In genomic region chr5:53211799-53212198, GRCh38 we compare ENCODE assay signal across 18 cellular contexts.
DNase-seq lines count a peak whose midpoint lies in the region; ATAC-seq, FAIRE-seq and TF ChIP-seq lines count a peak whose summit lies in the region.
"Had no signal": no experiment of that assay in that cellular context is flagged by ENCODE, and none has a peak within 500 bp of the region (broad histone marks: within the 10 kb centered on the region; RNA-seq: fewer than 3 reads in every experiment).

No MANE protein-coding gene starts in this region.

- intact Hi-C loops in endothelial cell of umbilical vein (cut with micrococcal nuclease), result no loop called here

- ATAC-seq in activated T-cell treated with anti-CD3 and anti-CD28 coated beads, Interleukin-2, amount 50 U/mL, for 72 hours (replicated peaks in 1 of 2), result peak; percentile 72 to 87
- peak; percentile 34 to 71 for ATAC-seq in stimulated activated naive B cell treated with anti-CD40 and anti-IgM and Interleukin-4, amounts not matched to agents 10 μg/mL and 1 μg/mL and 100 μg/mL, for 72 hours (replicated peaks)
- ATAC-seq: pancreas had no signal

- H3K9me3 Mint-ChIP-seq in activated T-cell treated with anti-CD3 and anti-CD28 coated beads, Interleukin-2, amount 50 U/mL, for 72 hours, result peaks cover 3% of the 10 kb centered on the region in 2 donors
- peaks cover 3% of the 10 kb centered on the region for H3K9me3 Mint-ChIP-seq in activated T-cell treated with anti-CD3 and anti-CD28 coated beads, Interleukin-2, amount 50 U/mL, for 24 hours
- H3K9me3 Mint-ChIP-seq in stimulated activated naive B cell treated with anti-CD40 and anti-IgM and Interleukin-4, amounts not matched to agents 10 μg/mL and 1 μg/mL and 100 μg/mL, for 72 hours, result peaks cover 0 to 3% of the 10 kb centered on the region in 2 donors
- H3K9me3 Mint-ChIP-seq: activated CD4-positive, alpha-beta T cell treated with anti-CD3 and anti-CD28 coated beads, Interleukin-2, amount 10 ng/mL, durations not matched to agents 7 days and 5 days had no signal

- no peaks in the 10 kb centered on the region for H3K36me3 ChIP-seq in endothelial cell of umbilical vein (ENCODE audit: control insufficient read depth in 2 of 2, extremely low read depth in 1 of 2, insufficient read depth in 2 of 2, low read length in 2 of 2)
- H3K36me3 ChIP-seq: pancreas had no signal

- no peak overlapping the region for H3K27ac ChIP-seq in endothelial cell of umbilical vein (ENCODE audit: insufficient read depth, low read depth, low read length)
- H3K27ac ChIP-seq: pancreas had no signal

- H3K9me3 ChIP-seq in endothelial cell of umbilical vein (replicated peaks; ENCODE audit: control insufficient read depth, insufficient read depth, low read length), result no peaks in the 10 kb centered on the region
- H3K9me3 ChIP-seq: pancreas had no signal

- H3K9me1 ChIP-seq in endothelial cell of umbilical vein (replicated peaks; ENCODE audit: control insufficient read depth, extremely low read depth, insufficient read depth, low read length), result no peaks in the 10 kb centered on the region

- H3K27me3 Mint-ChIP-seq in activated T-cell treated with anti-CD3 and anti-CD28 coated beads, Interleukin-2, amount 50 U/mL, for 72 hours (ENCODE audit: low read depth), result no peaks in the 10 kb centered on the region
- peaks cover 19% of the 10 kb centered on the region for H3K27me3 Mint-ChIP-seq in activated T-cell treated with anti-CD3 and anti-CD28 coated beads, Interleukin-2, amount 50 U/mL, for 24 hours
- no peaks in the 10 kb centered on the region for H3K27me3 Mint-ChIP-seq in stimulated activated naive B cell treated with anti-CD40 and anti-IgM and Interleukin-4, amounts not matched to agents 10 μg/mL and 1 μg/mL and 100 μg/mL, for 72 hours

- no peak overlapping the region for H3K27ac Mint-ChIP-seq in activated T-cell treated with anti-CD3 and anti-CD28 coated beads, Interleukin-2, amount 50 U/mL, for 72 hours
- H3K27ac Mint-ChIP-seq in activated T-cell treated with anti-CD3 and anti-CD28 coated beads, Interleukin-2, amount 50 U/mL, for 24 hours, result no peak overlapping the region
- no peak overlapping the region for H3K27ac Mint-ChIP-seq in stimulated activated naive B cell treated with anti-CD40 and anti-IgM and Interleukin-4, amounts not matched to agents 10 μg/mL and 1 μg/mL and 100 μg/mL, for 72 hours
- H3K27ac Mint-ChIP-seq: activated CD4-positive, alpha-beta T cell treated with anti-CD3 and anti-CD28 coated beads, Interleukin-2, amount 10 ng/mL, durations not matched to agents 7 days and 5 days had no signal

- H3K79me2 ChIP-seq in endothelial cell of umbilical vein (ENCODE audit: control insufficient read depth, insufficient read depth, low read length), result no peaks in the 10 kb centered on the region

- peaks cover 0 to 5% of the 10 kb centered on the region in 2 donors for H3K36me3 Mint-ChIP-seq in activated T-cell treated with anti-CD3 and anti-CD28 coated beads, Interleukin-2, amount 50 U/mL, for 72 hours (ENCODE audit: insufficient read depth in 2 of 2)
- no peaks in the 10 kb centered on the region for H3K36me3 Mint-ChIP-seq in activated T-cell treated with anti-CD3 and anti-CD28 coated beads, Interleukin-2, amount 50 U/mL, for 24 hours (ENCODE audit: low read depth)
- no peaks in the 10 kb centered on the region for H3K36me3 Mint-ChIP-seq in stimulated activated naive B cell treated with anti-CD40 and anti-IgM and Interleukin-4, amounts not matched to agents 10 μg/mL and 1 μg/mL and 100 μg/mL, for 72 hours

- no peaks in the 10 kb centered on the region for H3K4me1 ChIP-seq in endothelial cell of umbilical vein (ENCODE audit: control insufficient read depth, extremely low read depth, insufficient read depth, low read length)
- H3K4me1 ChIP-seq: pancreas had no signal

- H2AFZ ChIP-seq in endothelial cell of umbilical vein (ENCODE audit: low read depth, low read length), result no peak overlapping the region

- CTCF ChIA-PET in endothelial cell of umbilical vein (lab: Charles Lee), result no interaction called here

- no peak overlapping the region for H3K4me3 Mint-ChIP-seq in activated T-cell treated with anti-CD3 and anti-CD28 coated beads, Interleukin-2, amount 50 U/mL, for 72 hours
- H3K4me3 Mint-ChIP-seq in activated T-cell treated with anti-CD3 and anti-CD28 coated beads, Interleukin-2, amount 50 U/mL, for 24 hours, result no peak overlapping the region
- no peak overlapping the region for H3K4me3 Mint-ChIP-seq in stimulated activated naive B cell treated with anti-CD40 and anti-IgM and Interleukin-4, amounts not matched to agents 10 μg/mL and 1 μg/mL and 100 μg/mL, for 72 hours
- H3K4me3 Mint-ChIP-seq: activated CD4-positive, alpha-beta T cell treated with anti-CD3 and anti-CD28 coated beads, Interleukin-2, amount 10 ng/mL, durations not matched to agents 7 days and 5 days had no signal

- no peaks in the 10 kb centered on the region for H3K27me3 ChIP-seq in endothelial cell of umbilical vein (ENCODE audit: control insufficient read depth in 2 of 2, insufficient read depth in 2 of 2, low read length in 2 of 2)
- H3K27me3 ChIP-seq: pancreas had no signal

- peak; percentile 44 for FAIRE-seq in endothelial cell of umbilical vein (lab: Jason Lieb, UNC)
- FAIRE-seq: D721Med, GM12891, pancreas had no signal

- no TSS peak for BruUV-seq in endothelial cell of umbilical vein (replicated peaks; lab: Mats Ljungman, UMichigan)

- TF ChIP-seq CTCF in endothelial cell of umbilical vein (IDR thresholded peaks at IDR 0.05; ENCODE audit: extremely low read depth in 1 of 2, insufficient read depth in 1 of 2, low read depth in 1 of 2, low read length in 2 of 2), result no peak

- peak; percentile 6 for DNase-seq in activated T-cell treated with anti-CD3 and anti-CD28 coated beads, Interleukin-2, amount 50 U/mL, for 72 hours
- no peak for DNase-seq in activated T-cell treated with anti-CD3 and anti-CD28 coated beads, Interleukin-2, amount 50 U/mL, for 24 hours
- DNase-seq in MV-4-11 (lab: John Stamatoyannopoulos, UW), result peak; percentile 86
- DNase-seq in endothelial cell of umbilical vein (ENCODE audit: low read depth, low spot score), result peak; percentile 34
- no peak for DNase-seq in stimulated activated naive B cell treated with anti-CD40 and anti-IgM and Interleukin-4, amounts not matched to agents 10 μg/mL and 1 μg/mL and 100 μg/mL, for 72 hours
- DNase-seq in HUDEP-2 (lab: John Stamatoyannopoulos, UW; ENCODE audit: unreplicated experiment in 76 of 76), result no peak
- DNase-seq in H4 (ENCODE audit: low spot score), result no peak
- DNase-seq in SW480 (ENCODE audit: low spot score), result no peak
- DNase-seq: ACHN; activated CD4-positive, alpha-beta T cell treated with anti-CD3 and anti-CD28 coated beads, Interleukin-2, amount 10 ng/mL, durations not matched to agents 7 days and 5 days; activated gamma-delta T cell treated with Interleukin-2 at 50 U/mL for 16 hours; central memory CD4-positive, alpha-beta T cell; H7; Kasumi-1; NCI-H2171; pancreas had no signal

- no peaks in the 10 kb centered on the region for H4K20me1 ChIP-seq in endothelial cell of umbilical vein (replicated peaks; ENCODE audit: control insufficient read depth, extremely low read depth, insufficient read depth, low read length)

- TF ChIP-seq POLR2A in endothelial cell of umbilical vein (IDR thresholded peaks at IDR 0.05; ENCODE audit: low read depth, low read length), result no peak

- H3K4me1 Mint-ChIP-seq in activated T-cell treated with anti-CD3 and anti-CD28 coated beads, Interleukin-2, amount 50 U/mL, for 72 hours (ENCODE audit: low read depth), result no peaks in the 10 kb centered on the region
- peaks cover 2% of the 10 kb centered on the region for H3K4me1 Mint-ChIP-seq in activated T-cell treated with anti-CD3 and anti-CD28 coated beads, Interleukin-2, amount 50 U/mL, for 24 hours (ENCODE audit: low read depth)
- no peaks in the 10 kb centered on the region for H3K4me1 Mint-ChIP-seq in stimulated activated naive B cell treated with anti-CD40 and anti-IgM and Interleukin-4, amounts not matched to agents 10 μg/mL and 1 μg/mL and 100 μg/mL, for 72 hours
- H3K4me1 Mint-ChIP-seq: activated CD4-positive, alpha-beta T cell treated with anti-CD3 and anti-CD28 coated beads, Interleukin-2, amount 10 ng/mL, durations not matched to agents 7 days and 5 days had no signal

- H3K4me2 ChIP-seq in endothelial cell of umbilical vein (ENCODE audit: insufficient read depth, low read length), result no peak overlapping the region

- POLR2A ChIA-PET in endothelial cell of umbilical vein (lab: Charles Lee), result no interaction called here

- H3K4me3 ChIP-seq in endothelial cell of umbilical vein (replicated peaks in 1 of 3; ENCODE audit: insufficient read depth in 1 of 3, low read depth in 1 of 3, low read length in 3 of 3), result no peak overlapping the region
- H3K4me3 ChIP-seq: pancreas had no signal

- dilution Hi-C loops in endothelial cell of umbilical vein (cut with MboI; ENCODE audit: extremely low pct_ligation_motif_present, low sequenced_read_pairs), result no loop called here

- H3K9ac ChIP-seq in endothelial cell of umbilical vein (replicated peaks; ENCODE audit: extremely low read depth, insufficient read depth, low read length), result no peak overlapping the region

TF ChIP-seq in endothelial cell of umbilical vein, 7 proteins besides CTCF, POLR2A, EP300 and RAD21:
- TF ChIP-seq MYC (IDR thresholded peaks at IDR 0.05; ENCODE audit: low read depth, low read length), result no peak
- TF ChIP-seq GATA2 (IDR thresholded peaks at IDR 0.05; ENCODE audit: insufficient read depth, insufficient read length, low read depth, low read length), result no peak
- peak; percentile 33 for TF ChIP-seq JUN (IDR thresholded peaks at IDR 0.05; ENCODE audit: borderline replicate concordance, insufficient read depth, insufficient read length, low read depth)
- peak; percentile 91 for TF ChIP-seq FOS (IDR thresholded peaks at IDR 0.05; ENCODE audit: borderline replicate concordance, insufficient read depth, low read length)

Comparison
In these comparisons a context has a peak if more than half of its experiments do, and no peak if none do; other contexts are left out.
1. DNase-seq: peak in activated T-cell treated with anti-CD3 and anti-CD28 coated beads, Interleukin-2, amount 50 U/mL, for 72 hours (2 of 2), MV-4-11 (single experiment) and endothelial cell of umbilical vein (single experiment); none in activated T-cell treated with anti-CD3 and anti-CD28 coated beads, Interleukin-2, amount 50 U/mL, for 24 hours (single experiment), stimulated activated naive B cell treated with anti-CD40 and anti-IgM and Interleukin-4, amounts not matched to agents 10 μg/mL and 1 μg/mL and 100 μg/mL, for 72 hours (single experiment), HUDEP-2 (0 of 76), H4 (single experiment) and SW480 (single experiment).